Comparison of ENCODE assay signal across 18 cellular contexts in genomic region chr19:5648464-5648863, GRCh38. TPM values are rescaled to one million over a fixed set of nuclear protein-coding genes. Genes with fewer than 3 reads are reported as not detected.
DNase-seq lines count a peak whose midpoint lies in the region; ATAC-seq, FAIRE-seq and TF ChIP-seq lines count a peak whose summit lies in the region.
"Had no signal": no experiment of that assay in that cellular context is flagged by ENCODE, and none has a peak within 500 bp of the region (broad histone marks: within the 10 kb centered on the region; RNA-seq: fewer than 3 reads in every experiment).

No MANE protein-coding gene starts in this region.

- TF ChIP-seq CTCF in K562 (IDR thresholded peaks at IDR 0.05 in 2 of 3, conservative IDR thresholded peaks at IDR 0.05 in 1 of 3; ENCODE audit: insufficient read depth in 2 of 3, low read depth in 1 of 3, low read length in 3 of 3), result no peak
- TF ChIP-seq CTCF in keratinocyte (optimal IDR thresholded peaks at IDR 0.05 in 1 of 3, IDR thresholded peaks at IDR 0.05 in 1 of 3, conservative IDR thresholded peaks at IDR 0.05 in 1 of 3; ENCODE audit: extremely low read depth in 1 of 3, insufficient read depth in 2 of 3, low read length in 3 of 3), result no peak

- H4K20me1 ChIP-seq in K562 (replicated peaks; ENCODE audit: control insufficient read depth, insufficient read depth, low read length) (peaks cover 13% of the 10 kb centered on the region), keratinocyte (ENCODE audit: control insufficient read depth, extremely low read depth, insufficient read depth, low read length) (peaks cover 9% of the 10 kb centered on the region)

- TF ChIP-seq EP300 in K562 (IDR thresholded peaks at IDR 0.05; ENCODE audit: low read length), result no peak

- peaks cover 39% of the 10 kb centered on the region for H3K36me3 Mint-ChIP-seq in activated naive CD8-positive, alpha-beta T cell treated with anti-CD3 and anti-CD28 coated beads, Interleukin-2, amount 10 ng/mL, durations not matched to agents 7 days and 5 days
- peaks cover 74% of the 10 kb centered on the region for H3K36me3 Mint-ChIP-seq in activated naive CD8-positive, alpha-beta T cell treated with anti-CD3 and anti-CD28 coated beads, Interleukin-2, amount 50 U/mL, for 24 hours (ENCODE audit: low read depth)
- peaks cover 96% of the 10 kb centered on the region for H3K36me3 Mint-ChIP-seq in stimulated activated effector memory CD8-positive, alpha-beta T cell treated with anti-CD3 and anti-CD28 coated beads, Interleukin-12 subunit alpha, Interleukin-12 subunit beta, amount 100 ng/mL, for 72 hours

- POLR2A ChIA-PET in activated naive CD8-positive, alpha-beta T cell treated with anti-CD3 and anti-CD28 coated beads, Interleukin-2, amount 10 ng/mL, durations not matched to agents 7 days and 5 days (lab: Charles Lee), result no interaction called here
- POLR2A ChIA-PET in K562 (lab: Yijun Ruan, JAX), result interaction anchor here (1.0 kb wide), 1 partner anchor 11 kb away, joined by 4 read pairs; no protein-coding TSS in a partner anchor

- intact Hi-C loops in K562 (cut with micrococcal nuclease), result no loop called here

- CTCF ChIA-PET in K562 (lab: Yijun Ruan, JAX; ENCODE audit: low intra/inter-chr PET ratio), result no interaction called here

- peaks cover 10% of the 10 kb centered on the region for H3K4me1 Mint-ChIP-seq in activated naive CD8-positive, alpha-beta T cell treated with anti-CD3 and anti-CD28 coated beads, Interleukin-2, amount 10 ng/mL, durations not matched to agents 7 days and 5 days
- H3K4me1 Mint-ChIP-seq in activated naive CD8-positive, alpha-beta T cell treated with anti-CD3 and anti-CD28 coated beads, Interleukin-2, amount 50 U/mL, for 24 hours, result peaks cover 10% of the 10 kb centered on the region
- H3K4me1 Mint-ChIP-seq in stimulated activated effector memory CD8-positive, alpha-beta T cell treated with anti-CD3 and anti-CD28 coated beads, Interleukin-12 subunit alpha, Interleukin-12 subunit beta, amount 100 ng/mL, for 72 hours, result peaks cover 28% of the 10 kb centered on the region

- no peaks in the 10 kb centered on the region for H3K4me1 ChIP-seq in K562 (replicated peaks in 1 of 2; ENCODE audit: control insufficient read depth in 2 of 2, insufficient read depth in 2 of 2, low read length in 2 of 2)
- H3K4me1 ChIP-seq in keratinocyte (ENCODE audit: control insufficient read depth, extremely low read depth, insufficient read depth, low read length), result no peaks in the 10 kb centered on the region
- H3K4me1 ChIP-seq: BLaER1, Caco-2 had no signal

- no TSS peak for BruUV-seq in K562 (replicated peaks; lab: Mats Ljungman, UMichigan)

- ATAC-seq in activated naive CD8-positive, alpha-beta T cell treated with anti-CD3 and anti-CD28 coated beads, Interleukin-2, amount 10 ng/mL, durations not matched to agents 7 days and 5 days (ENCODE audit: low read depth), result no peak
- ATAC-seq in activated naive CD8-positive, alpha-beta T cell treated with anti-CD3 and anti-CD28 coated beads, Interleukin-2, amount 50 U/mL, for 24 hours, result no peak
- ATAC-seq in K562, result no peak
- ATAC-seq in stimulated activated effector memory CD8-positive, alpha-beta T cell treated with anti-CD3 and anti-CD28 coated beads, Interleukin-12 subunit alpha, Interleukin-12 subunit beta, amount 100 ng/mL, for 72 hours, result no peak
- no peak for ATAC-seq in HG02759 (IDR thresholded peaks at IDR 0.05; ENCODE audit: unreplicated experiment)

- dilution Hi-C loops in keratinocyte (cut with MboI; ENCODE audit: extremely low pct_ligation_motif_present, low sequenced_read_pairs), result no loop called here

- H3K9me1 ChIP-seq in K562 (ENCODE audit: control insufficient read depth, insufficient read depth, low read length) (no peaks in the 10 kb centered on the region), keratinocyte (ENCODE audit: control insufficient read depth, extremely low read depth, insufficient read depth, low read length) (no peaks in the 10 kb centered on the region)

- H3K4me2 ChIP-seq in K562 (ENCODE audit: insufficient read depth, low read length) (no peak overlapping the region), keratinocyte (ENCODE audit: control insufficient read depth, extremely low read depth, insufficient read depth, low read depth, low read length) (no peak overlapping the region)
- H3K4me2 ChIP-seq: BLaER1 had no signal

- H3K27ac ChIP-seq in K562 (ENCODE audit: extremely low read depth, low read depth, low read length) (no peak overlapping the region), keratinocyte (ENCODE audit: control insufficient read depth, insufficient read depth, low read length) (no peak overlapping the region)
- H3K27ac ChIP-seq: BLaER1, HL-60 had no signal

- no peaks in the 10 kb centered on the region for H3K27me3 ChIP-seq in K562 (ENCODE audit: control insufficient read depth in 2 of 2, insufficient read depth in 2 of 2, low read length in 2 of 2)
- no peaks in the 10 kb centered on the region for H3K27me3 ChIP-seq in keratinocyte (ENCODE audit: control insufficient read depth, extremely low read depth, insufficient read depth, low read length)
- H3K27me3 ChIP-seq: BLaER1 had no signal

- H3K79me2 ChIP-seq in K562 (ENCODE audit: control insufficient read depth, insufficient read depth, low read length), result peaks cover 37% of the 10 kb centered on the region
- peaks cover 42% of the 10 kb centered on the region for H3K79me2 ChIP-seq in keratinocyte (ENCODE audit: control insufficient read depth, insufficient read depth, low read length)

- TF ChIP-seq POLR2A in K562 (conservative IDR thresholded peaks at IDR 0.05), result no peak

- H3K9me3 ChIP-seq in K562 (replicated peaks; ENCODE audit: control insufficient read depth, insufficient read depth, low read depth, low read length) (no peaks in the 10 kb centered on the region), keratinocyte (ENCODE audit: control insufficient read depth, low read depth, low read length) (no peaks in the 10 kb centered on the region)
- H3K9me3 ChIP-seq: BLaER1, Caco-2 had no signal

- no peak for DNase-seq in activated naive CD8-positive, alpha-beta T cell treated with anti-CD3 and anti-CD28 coated beads, Interleukin-2, amount 10 ng/mL, durations not matched to agents 7 days and 5 days
- DNase-seq in activated naive CD8-positive, alpha-beta T cell treated with anti-CD3 and anti-CD28 coated beads, Interleukin-2, amount 50 U/mL, for 24 hours, result no peak
- DNase-seq in K562 (ENCODE audit: extremely low read depth in 1 of 4, low spot score in 3 of 4) (no peak), keratinocyte (ENCODE audit: low read depth, low spot score) (no peak), GM03348 (ENCODE audit: low spot score) (no peak), NCI-H2029 treated with DMSO at 0.1 percent for 48 hours (lab: John Stamatoyannopoulos, UW) (no peak)
- no peak for DNase-seq in stimulated activated effector memory CD8-positive, alpha-beta T cell treated with anti-CD3 and anti-CD28 coated beads, Interleukin-12 subunit alpha, Interleukin-12 subunit beta, amount 100 ng/mL, for 72 hours (ENCODE audit: low spot score in 2 of 2)
- DNase-seq: 8988T; AML-193; Caco-2; CD8-positive, alpha-beta memory T cell; DND-41; GDM1; HCEC 1CT; HFFc6 had no signal

- H2AFZ ChIP-seq in K562 (ENCODE audit: low read depth, low read length) (no peak overlapping the region), keratinocyte (ENCODE audit: control insufficient read depth, low read length) (no peak overlapping the region)

- 96% methylated on average over 9 of the region's 11 CpGs for WGBS in K562 (ENCODE audit: insufficient coverage, low coverage, missing lambda C conversion rate)

- H3K36me3 ChIP-seq in K562 (ENCODE audit: control insufficient read depth, insufficient read depth, low read length) (peaks cover 91% of the 10 kb centered on the region), keratinocyte (ENCODE audit: control insufficient read depth in 2 of 2, extremely low read depth in 1 of 2, insufficient read depth in 2 of 2, low read length in 2 of 2) (peaks cover 43 to 73% of the 10 kb centered on the region in 2 experiments)

- in situ Hi-C loops in K562 (cut with MboI), result no loop called here

- FAIRE-seq in K562 (lab: Jason Lieb, UNC), result peak; percentile 75
- FAIRE-seq in keratinocyte (lab: Jason Lieb, UNC), result peak; percentile 89

- H3K9ac ChIP-seq in K562 (ENCODE audit: insufficient read depth in 1 of 2, low read depth in 2 of 2, low read length in 2 of 2) (no peak overlapping the region), keratinocyte (ENCODE audit: control insufficient read depth, extremely low read depth, insufficient read depth, low read length) (no peak overlapping the region)
- H3K9ac ChIP-seq: BLaER1 had no signal

- H3K4me3 ChIP-seq in K562 (no peak overlapping the region), keratinocyte (ENCODE audit: control insufficient read depth in 2 of 3, extremely low read depth in 1 of 3, insufficient read depth in 2 of 3, low read depth in 1 of 3, low read length in 3 of 3) (no peak overlapping the region)
- H3K4me3 ChIP-seq: BLaER1 had no signal

- H3K9me3 Mint-ChIP-seq in activated naive CD8-positive, alpha-beta T cell treated with anti-CD3 and anti-CD28 coated beads, Interleukin-2, amount 10 ng/mL, durations not matched to agents 7 days and 5 days, result no peaks in the 10 kb centered on the region
- no peaks in the 10 kb centered on the region for H3K9me3 Mint-ChIP-seq in activated naive CD8-positive, alpha-beta T cell treated with anti-CD3 and anti-CD28 coated beads, Interleukin-2, amount 50 U/mL, for 24 hours
- no peaks in the 10 kb centered on the region for H3K9me3 Mint-ChIP-seq in stimulated activated effector memory CD8-positive, alpha-beta T cell treated with anti-CD3 and anti-CD28 coated beads, Interleukin-12 subunit alpha, Interleukin-12 subunit beta, amount 100 ng/mL, for 72 hours
- H3K9me3 Mint-ChIP-seq: CD8-positive, alpha-beta memory T cell; HFFc6 had no signal

- no peak for TF ChIP-seq RAD21 in K562 (CRISPR knock-in tag; conservative IDR thresholded peaks at IDR 0.05 in 1 of 2, IDR thresholded peaks at IDR 0.05 in 1 of 2)

- peak overlapping the region; percentile 9 for H3K27ac Mint-ChIP-seq in activated naive CD8-positive, alpha-beta T cell treated with anti-CD3 and anti-CD28 coated beads, Interleukin-2, amount 10 ng/mL, durations not matched to agents 7 days and 5 days
- no peak overlapping the region for H3K27ac Mint-ChIP-seq in activated naive CD8-positive, alpha-beta T cell treated with anti-CD3 and anti-CD28 coated beads, Interleukin-2, amount 50 U/mL, for 24 hours
- H3K27ac Mint-ChIP-seq in stimulated activated effector memory CD8-positive, alpha-beta T cell treated with anti-CD3 and anti-CD28 coated beads, Interleukin-12 subunit alpha, Interleukin-12 subunit beta, amount 100 ng/mL, for 72 hours, result peak overlapping the region; percentile 64
- H3K27ac Mint-ChIP-seq: HFFc6 had no signal

- no peaks in the 10 kb centered on the region for H3K27me3 Mint-ChIP-seq in activated naive CD8-positive, alpha-beta T cell treated with anti-CD3 and anti-CD28 coated beads, Interleukin-2, amount 10 ng/mL, durations not matched to agents 7 days and 5 days
- H3K27me3 Mint-ChIP-seq in activated naive CD8-positive, alpha-beta T cell treated with anti-CD3 and anti-CD28 coated beads, Interleukin-2, amount 50 U/mL, for 24 hours, result no peaks in the 10 kb centered on the region

- no peak overlapping the region for H3K4me3 Mint-ChIP-seq in activated naive CD8-positive, alpha-beta T cell treated with anti-CD3 and anti-CD28 coated beads, Interleukin-2, amount 10 ng/mL, durations not matched to agents 7 days and 5 days
- H3K4me3 Mint-ChIP-seq in activated naive CD8-positive, alpha-beta T cell treated with anti-CD3 and anti-CD28 coated beads, Interleukin-2, amount 50 U/mL, for 24 hours, result no peak overlapping the region
- no peak overlapping the region for H3K4me3 Mint-ChIP-seq in stimulated activated effector memory CD8-positive, alpha-beta T cell treated with anti-CD3 and anti-CD28 coated beads, Interleukin-12 subunit alpha, Interleukin-12 subunit beta, amount 100 ng/mL, for 72 hours
- H3K4me3 Mint-ChIP-seq: CD8-positive, alpha-beta memory T cell; HFFc6 had no signal

RNA-seq across cellular contexts. Expression of gene SAFB, which starts 25.6 kb away (rescaled TPM):
- 100 to 1,000 TPM; 144 to 147 TPM for total RNA-seq in activated naive CD8-positive, alpha-beta T cell treated with anti-CD3 and anti-CD28 coated beads, Interleukin-2, amount 10 ng/mL, durations not matched to agents 7 days and 5 days
- 319 and 366 TPM in 2 replicates for total RNA-seq in K562 (2011; cell fraction: chromatin; rRNA removed; ENCODE audit: low replicate concordance)
- 147 and 156 TPM in 2 replicates for total RNA-seq in K562 (2011; cell fraction: nucleolus; rRNA removed)
- total RNA-seq in K562 (2011; cell fraction: nucleoplasm; rRNA removed), result 205 and 219 TPM in 2 replicates
- 93.3 and 124 TPM in 2 replicates for total RNA-seq in K562 (2014; rRNA removed)
- 62.5 and 67.0 TPM in 2 replicates for total RNA-seq in K562 (2014; rRNA removed; fragmentation: Illumina TruSeq; extraction: Trizol)
- total RNA-seq in K562 (2015; rRNA removed; fragmentation: Illumina TruSeq; extraction: Trizol), result 83.1 and 84.6 TPM in 2 replicates
- total RNA-seq in K562 (2021), result 122 and 151 TPM in 2 replicates
- polyA plus RNA-seq in K562 (2011; rRNA removed), result 37.6 and 39.2 TPM in 2 replicates
- polyA plus RNA-seq in K562 (2011; cell fraction: cytosol; rRNA removed), result 39.3 and 75.4 TPM in 2 replicates
- 116 and 141 TPM in 2 replicates for polyA plus RNA-seq in K562 (2011; cell fraction: nucleus; rRNA removed)
- polyA plus RNA-seq in K562 (2012), result 59.6 and 99.1 TPM in 2 replicates
- polyA plus RNA-seq in K562 (2014; fragmentation: Illumina TruSeq; extraction: Trizol), result 87.3 and 93.8 TPM in 2 replicates
- 1 to 10 TPM; 1.1 to 1.8 TPM for polyA plus RNA-seq in K562 (2014; fragmentation: Nextera tagmentation; extraction: Ambion mirVana)
- polyA plus RNA-seq in K562 (2014; rRNA removed), result 124 and 127 TPM in 2 replicates
- polyA minus RNA-seq in K562 (2011; rRNA and poly(A)+ RNA removed), result 66.5 and 72.2 TPM in 2 replicates
- 43.8 and 74.9 TPM in 2 replicates for polyA minus RNA-seq in K562 (2011; cell fraction: cytosol; rRNA and poly(A)+ RNA removed)
- polyA minus RNA-seq in K562 (2011; cell fraction: nucleus; rRNA and poly(A)+ RNA removed), result 75.3 and 109 TPM in 2 replicates
- polyA plus RNA-seq in keratinocyte, result 13.2 to 35.5 TPM (median 34.0 TPM) in 3 replicates
- polyA plus RNA-seq in keratinocyte (2011; ENCODE audit: low read depth), result 187 TPM
- polyA plus RNA-seq in keratinocyte (2011; cell fraction: cytosol; rRNA removed), result 16.0 and 25.5 TPM in 2 replicates
- polyA plus RNA-seq in keratinocyte (2011; cell fraction: nucleus; rRNA removed), result 73.3 and 86.2 TPM in 2 replicates
- polyA plus RNA-seq in keratinocyte (2012; ENCODE audit: low replicate concordance), result 42.9 and 55.8 TPM in 2 replicates
- 6.2 to 22.1 TPM (median 20.6 TPM) in 3 replicates for polyA minus RNA-seq in keratinocyte
- 34.7 TPM for polyA minus RNA-seq in keratinocyte (2011; cell fraction: cytosol; rRNA and poly(A)+ RNA removed)
- 24.5 and 40.2 TPM in 2 replicates for polyA minus RNA-seq in keratinocyte (2011; cell fraction: nucleus; rRNA and poly(A)+ RNA removed)

RNA-seq across cellular contexts. Expression of gene SAFB2, which starts 25.9 kb away (rescaled TPM):
- 100 to 1,000 TPM; 131 to 140 TPM for total RNA-seq in activated naive CD8-positive, alpha-beta T cell treated with anti-CD3 and anti-CD28 coated beads, Interleukin-2, amount 10 ng/mL, durations not matched to agents 7 days and 5 days
- total RNA-seq in K562 (2011; cell fraction: chromatin; rRNA removed; ENCODE audit: low replicate concordance), result 394 and 516 TPM in 2 replicates
- total RNA-seq in K562 (2011; cell fraction: nucleolus; rRNA removed), result 127 TPM in 2 replicates
- 218 and 238 TPM in 2 replicates for total RNA-seq in K562 (2011; cell fraction: nucleoplasm; rRNA removed)
- total RNA-seq in K562 (2014; rRNA removed), result 56.1 and 74.0 TPM in 2 replicates
- total RNA-seq in K562 (2014; rRNA removed; fragmentation: Illumina TruSeq; extraction: Trizol), result 45.7 and 45.8 TPM in 2 replicates
- total RNA-seq in K562 (2015; rRNA removed; fragmentation: Illumina TruSeq; extraction: Trizol), result 45.6 and 47.3 TPM in 2 replicates
- 91.5 and 103 TPM in 2 replicates for total RNA-seq in K562 (2021)
- polyA plus RNA-seq in K562 (2011; rRNA removed), result 21.2 and 31.1 TPM in 2 replicates
- 10.8 and 27.9 TPM in 2 replicates for polyA plus RNA-seq in K562 (2011; cell fraction: cytosol; rRNA removed)
- polyA plus RNA-seq in K562 (2011; cell fraction: nucleus; rRNA removed), result 159 and 167 TPM in 2 replicates
- polyA plus RNA-seq in K562 (2012), result 33.0 and 49.7 TPM in 2 replicates
- 42.3 and 54.8 TPM in 2 replicates for polyA plus RNA-seq in K562 (2014; fragmentation: Illumina TruSeq; extraction: Trizol)
- 1 to 10 TPM; 4.5 to 6.9 TPM for polyA plus RNA-seq in K562 (2014; fragmentation: Nextera tagmentation; extraction: Ambion mirVana)
- 63.2 and 65.0 TPM in 2 replicates for polyA plus RNA-seq in K562 (2014; rRNA removed)
- 59.2 and 75.0 TPM in 2 replicates for polyA minus RNA-seq in K562 (2011; rRNA and poly(A)+ RNA removed)
- 28.9 and 29.3 TPM in 2 replicates for polyA minus RNA-seq in K562 (2011; cell fraction: cytosol; rRNA and poly(A)+ RNA removed)
- polyA minus RNA-seq in K562 (2011; cell fraction: nucleus; rRNA and poly(A)+ RNA removed), result 56.3 and 123 TPM in 2 replicates
- polyA plus RNA-seq in keratinocyte, result 8.0 to 17.5 TPM (median 15.3 TPM) in 3 replicates
- 87.1 TPM for polyA plus RNA-seq in keratinocyte (2011; ENCODE audit: low read depth)
- 9.5 and 12.7 TPM in 2 replicates for polyA plus RNA-seq in keratinocyte (2011; cell fraction: cytosol; rRNA removed)
- 54.1 and 65.9 TPM in 2 replicates for polyA plus RNA-seq in keratinocyte (2011; cell fraction: nucleus; rRNA removed)
- 24.7 and 26.2 TPM in 2 replicates for polyA plus RNA-seq in keratinocyte (2012; ENCODE audit: low replicate concordance)
- 7.4 to 23.1 TPM (median 12.4 TPM) in 3 replicates for polyA minus RNA-seq in keratinocyte
- 19.2 TPM for polyA minus RNA-seq in keratinocyte (2011; cell fraction: cytosol; rRNA and poly(A)+ RNA removed)
- polyA minus RNA-seq in keratinocyte (2011; cell fraction: nucleus; rRNA and poly(A)+ RNA removed), result 13.1 and 29.9 TPM in 2 replicates

RNA-seq across cellular contexts. Expression of gene MICOS13, which starts 31.9 kb away (rescaled TPM):
- 10 to 100 TPM; 42.6 to 44.1 TPM for total RNA-seq in activated naive CD8-positive, alpha-beta T cell treated with anti-CD3 and anti-CD28 coated beads, Interleukin-2, amount 10 ng/mL, durations not matched to agents 7 days and 5 days
- 10.1 and 39.6 TPM in 2 replicates for total RNA-seq in K562 (2011; cell fraction: chromatin; rRNA removed; ENCODE audit: low replicate concordance)
- total RNA-seq in K562 (2011; cell fraction: nucleolus; rRNA removed), result 71.5 and 77.0 TPM in 2 replicates
- total RNA-seq in K562 (2011; cell fraction: nucleoplasm; rRNA removed), result 30.0 and 32.6 TPM in 2 replicates
- total RNA-seq in K562 (2014; rRNA removed) (220 and 383 TPM in 2 replicates), K562 (2014; rRNA removed; fragmentation: Illumina TruSeq; extraction: Trizol) (19.1 and 24.6 TPM in 2 replicates), K562 (2015; rRNA removed; fragmentation: Illumina TruSeq; extraction: Trizol) (94.0 and 105 TPM in 2 replicates), K562 (2021) (95.4 and 113 TPM in 2 replicates)
- polyA plus RNA-seq in K562 (2011; rRNA removed) (32.1 and 42.6 TPM in 2 replicates), K562 (2014; fragmentation: Illumina TruSeq; extraction: Trizol) (41.2 and 69.4 TPM in 2 replicates), K562 (2014; fragmentation: Nextera tagmentation; extraction: Ambion mirVana) (10 to 100 TPM; 15.5 to 49.4 TPM), K562 (2014; rRNA removed) (124 and 202 TPM in 2 replicates), keratinocyte (28.5 to 80.5 TPM (median 35.2 TPM) in 3 replicates)
- polyA plus RNA-seq in K562 (2011; cell fraction: cytosol; rRNA removed), result 60.9 and 173 TPM in 2 replicates
- 33.8 and 49.4 TPM in 2 replicates for polyA plus RNA-seq in K562 (2011; cell fraction: nucleus; rRNA removed)
- 68.5 and 125 TPM in 2 replicates for polyA plus RNA-seq in K562 (2012)
- 3.6 and 6.3 TPM in 2 replicates for polyA minus RNA-seq in K562 (2011; rRNA and poly(A)+ RNA removed)
- 17.7 and 22.1 TPM in 2 replicates for polyA minus RNA-seq in K562 (2011; cell fraction: cytosol; rRNA and poly(A)+ RNA removed)
- 17.0 and 19.5 TPM in 2 replicates for polyA minus RNA-seq in K562 (2011; cell fraction: nucleus; rRNA and poly(A)+ RNA removed)
- polyA plus RNA-seq in keratinocyte (2011; ENCODE audit: low read depth), result 12.1 TPM
- polyA plus RNA-seq in keratinocyte (2011; cell fraction: cytosol; rRNA removed), result 23.6 and 53.9 TPM in 2 replicates
- 19.1 and 20.6 TPM in 2 replicates for polyA plus RNA-seq in keratinocyte (2011; cell fraction: nucleus; rRNA removed)
- 53.1 and 77.8 TPM in 2 replicates for polyA plus RNA-seq in keratinocyte (2012; ENCODE audit: low replicate concordance)
- 10.2 to 30.7 TPM (median 16.9 TPM) in 3 replicates for polyA minus RNA-seq in keratinocyte
- 55.1 TPM for polyA minus RNA-seq in keratinocyte (2011; cell fraction: cytosol; rRNA and poly(A)+ RNA removed)
- polyA minus RNA-seq in keratinocyte (2011; cell fraction: nucleus; rRNA and poly(A)+ RNA removed), result 7.0 and 8.1 TPM in 2 replicates

RNA-seq across cellular contexts. Expression of gene HSD11B1L, which starts 32.4 kb away (rescaled TPM):
- 1 to 10 TPM; 2.2 to 4.1 TPM for total RNA-seq in activated naive CD8-positive, alpha-beta T cell treated with anti-CD3 and anti-CD28 coated beads, Interleukin-2, amount 10 ng/mL, durations not matched to agents 7 days and 5 days
- total RNA-seq in K562 (2011; cell fraction: chromatin; rRNA removed; ENCODE audit: low replicate concordance), result 1.9 and 5.4 TPM in 2 replicates
- total RNA-seq in K562 (2011; cell fraction: nucleolus; rRNA removed), result 5.4 and 5.5 TPM in 2 replicates
- 4.8 TPM in 2 replicates for total RNA-seq in K562 (2011; cell fraction: nucleoplasm; rRNA removed)
- total RNA-seq in K562 (2014; rRNA removed) (4.9 and 7.7 TPM in 2 replicates), K562 (2014; rRNA removed; fragmentation: Illumina TruSeq; extraction: Trizol) (1.2 and 1.4 TPM in 2 replicates), K562 (2015; rRNA removed; fragmentation: Illumina TruSeq; extraction: Trizol) (2.0 and 2.3 TPM in 2 replicates), K562 (2021) (3.6 and 4.3 TPM in 2 replicates)
- polyA plus RNA-seq in K562 (2011; rRNA removed) (2.3 and 3.1 TPM in 2 replicates), K562 (2014; fragmentation: Illumina TruSeq; extraction: Trizol) (1.7 and 2.2 TPM in 2 replicates), K562 (2014; fragmentation: Nextera tagmentation; extraction: Ambion mirVana) (under 1 TPM; 0.31 to 0.36 TPM), K562 (2014; rRNA removed) (4.7 and 6.3 TPM in 2 replicates), keratinocyte (3.3 to 9.1 TPM (median 3.7 TPM) in 3 replicates)
- 4.4 and 11.4 TPM in 2 replicates for polyA plus RNA-seq in K562 (2011; cell fraction: cytosol; rRNA removed)
- 7.8 and 11.4 TPM in 2 replicates for polyA plus RNA-seq in K562 (2011; cell fraction: nucleus; rRNA removed)
- 3.4 and 7.3 TPM in 2 replicates for polyA plus RNA-seq in K562 (2012)
- polyA minus RNA-seq in K562 (2011; rRNA and poly(A)+ RNA removed), result 0.39 and 0.63 TPM in 2 replicates
- 2.2 and 2.4 TPM in 2 replicates for polyA minus RNA-seq in K562 (2011; cell fraction: cytosol; rRNA and poly(A)+ RNA removed)
- 0.56 and 0.94 TPM in 2 replicates for polyA minus RNA-seq in K562 (2011; cell fraction: nucleus; rRNA and poly(A)+ RNA removed)
- 3.6 TPM for polyA plus RNA-seq in keratinocyte (2011; ENCODE audit: low read depth)
- 2.7 and 7.9 TPM in 2 replicates for polyA plus RNA-seq in keratinocyte (2011; cell fraction: cytosol; rRNA removed)
- polyA plus RNA-seq in keratinocyte (2011; cell fraction: nucleus; rRNA removed), result 3.9 and 6.8 TPM in 2 replicates
- polyA plus RNA-seq in keratinocyte (2012; ENCODE audit: low replicate concordance), result 5.1 and 9.5 TPM in 2 replicates
- 1.5 to 3.4 TPM (median 2.2 TPM) in 3 replicates for polyA minus RNA-seq in keratinocyte
- 5.6 TPM for polyA minus RNA-seq in keratinocyte (2011; cell fraction: cytosol; rRNA and poly(A)+ RNA removed)
- polyA minus RNA-seq in keratinocyte (2011; cell fraction: nucleus; rRNA and poly(A)+ RNA removed), result 2.9 and 4.3 TPM in 2 replicates

RNA-seq across cellular contexts. Expression of gene RPL36, which starts 41.6 kb away (rescaled TPM):
- 1,000 to 10,000 TPM; 1,119 to 1,147 TPM for total RNA-seq in activated naive CD8-positive, alpha-beta T cell treated with anti-CD3 and anti-CD28 coated beads, Interleukin-2, amount 10 ng/mL, durations not matched to agents 7 days and 5 days
- 84.7 and 180 TPM in 2 replicates for total RNA-seq in K562 (2011; cell fraction: chromatin; rRNA removed; ENCODE audit: low replicate concordance)
- total RNA-seq in K562 (2011; cell fraction: nucleolus; rRNA removed), result 420 and 494 TPM in 2 replicates
- 317 and 516 TPM in 2 replicates for total RNA-seq in K562 (2011; cell fraction: nucleoplasm; rRNA removed)
- total RNA-seq in K562 (2014; rRNA removed) (2,132 and 2,298 TPM in 2 replicates), K562 (2014; rRNA removed; fragmentation: Illumina TruSeq; extraction: Trizol) (392 and 590 TPM in 2 replicates), K562 (2015; rRNA removed; fragmentation: Illumina TruSeq; extraction: Trizol) (1,406 and 1,507 TPM in 2 replicates), K562 (2021) (1,327 and 1,377 TPM in 2 replicates)
- polyA plus RNA-seq in K562 (2011; rRNA removed) (695 and 1,029 TPM in 2 replicates), K562 (2014; fragmentation: Illumina TruSeq; extraction: Trizol) (350 and 728 TPM in 2 replicates), K562 (2014; fragmentation: Nextera tagmentation; extraction: Ambion mirVana) (1,000 to 10,000 TPM; 3,132 to 3,412 TPM), K562 (2014; rRNA removed) (1,530 and 1,653 TPM in 2 replicates), keratinocyte (562 to 1,236 TPM (median 636 TPM) in 3 replicates)
- 629 and 993 TPM in 2 replicates for polyA plus RNA-seq in K562 (2011; cell fraction: cytosol; rRNA removed)
- polyA plus RNA-seq in K562 (2011; cell fraction: nucleus; rRNA removed), result 639 and 683 TPM in 2 replicates
- polyA plus RNA-seq in K562 (2012), result 2,027 and 2,339 TPM in 2 replicates
- 132 and 161 TPM in 2 replicates for polyA minus RNA-seq in K562 (2011; rRNA and poly(A)+ RNA removed)
- polyA minus RNA-seq in K562 (2011; cell fraction: cytosol; rRNA and poly(A)+ RNA removed), result 779 and 953 TPM in 2 replicates
- 134 and 203 TPM in 2 replicates for polyA minus RNA-seq in K562 (2011; cell fraction: nucleus; rRNA and poly(A)+ RNA removed)
- polyA plus RNA-seq in keratinocyte (2011; ENCODE audit: low read depth), result 761 TPM
- 338 and 825 TPM in 2 replicates for polyA plus RNA-seq in keratinocyte (2011; cell fraction: cytosol; rRNA removed)
- polyA plus RNA-seq in keratinocyte (2011; cell fraction: nucleus; rRNA removed), result 144 and 172 TPM in 2 replicates
- 1,437 and 2,095 TPM in 2 replicates for polyA plus RNA-seq in keratinocyte (2012; ENCODE audit: low replicate concordance)
- polyA minus RNA-seq in keratinocyte, result 153 to 368 TPM (median 187 TPM) in 3 replicates
- polyA minus RNA-seq in keratinocyte (2011; cell fraction: cytosol; rRNA and poly(A)+ RNA removed), result 1,666 TPM
- polyA minus RNA-seq in keratinocyte (2011; cell fraction: nucleus; rRNA and poly(A)+ RNA removed), result 92.1 and 143 TPM in 2 replicates
